ENCODE assay signal across 2 cellular contexts in the genomic region with DNA sequence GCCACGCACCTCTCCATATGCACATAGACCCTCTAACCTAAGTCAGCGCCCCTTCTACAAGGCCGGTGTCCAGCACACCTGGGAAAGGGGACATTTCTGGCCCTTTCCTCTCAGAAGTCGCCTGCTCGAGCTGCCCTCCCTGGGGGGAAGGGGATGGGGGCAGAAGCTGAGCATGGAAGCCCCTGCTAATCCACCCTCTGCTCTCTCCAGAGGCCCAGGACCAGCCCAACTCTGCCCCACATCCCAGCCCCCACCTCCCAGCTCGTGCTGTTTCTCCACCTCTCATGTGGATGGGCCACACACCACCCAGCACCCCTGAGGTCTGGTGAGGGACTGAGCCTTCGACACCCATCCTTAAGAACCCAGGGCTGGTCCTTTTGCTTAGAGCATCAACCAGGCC.
TF ChIP-seq lines count a peak whose summit lies in the region.

No MANE protein-coding gene starts in this region.

TF ChIP-seq in liver, 16 proteins besides CTCF, POLR2A, EP300 and RAD21:
- no peak for TF ChIP-seq YY1 (IDR thresholded peaks at IDR 0.05)
- TF ChIP-seq, protein P1, sequence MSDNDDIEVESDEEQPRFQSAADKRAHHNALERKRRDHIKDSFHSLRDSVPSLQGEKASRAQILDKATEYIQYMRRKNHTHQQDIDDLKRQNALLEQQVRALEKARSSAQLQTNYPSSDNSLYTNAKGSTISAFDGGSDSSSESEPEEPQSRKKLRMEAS (IDR thresholded peaks at IDR 0.05): no peak
- no peak for TF ChIP-seq FOXA2 (IDR thresholded peaks at IDR 0.05)
- TF ChIP-seq, protein P2, sequence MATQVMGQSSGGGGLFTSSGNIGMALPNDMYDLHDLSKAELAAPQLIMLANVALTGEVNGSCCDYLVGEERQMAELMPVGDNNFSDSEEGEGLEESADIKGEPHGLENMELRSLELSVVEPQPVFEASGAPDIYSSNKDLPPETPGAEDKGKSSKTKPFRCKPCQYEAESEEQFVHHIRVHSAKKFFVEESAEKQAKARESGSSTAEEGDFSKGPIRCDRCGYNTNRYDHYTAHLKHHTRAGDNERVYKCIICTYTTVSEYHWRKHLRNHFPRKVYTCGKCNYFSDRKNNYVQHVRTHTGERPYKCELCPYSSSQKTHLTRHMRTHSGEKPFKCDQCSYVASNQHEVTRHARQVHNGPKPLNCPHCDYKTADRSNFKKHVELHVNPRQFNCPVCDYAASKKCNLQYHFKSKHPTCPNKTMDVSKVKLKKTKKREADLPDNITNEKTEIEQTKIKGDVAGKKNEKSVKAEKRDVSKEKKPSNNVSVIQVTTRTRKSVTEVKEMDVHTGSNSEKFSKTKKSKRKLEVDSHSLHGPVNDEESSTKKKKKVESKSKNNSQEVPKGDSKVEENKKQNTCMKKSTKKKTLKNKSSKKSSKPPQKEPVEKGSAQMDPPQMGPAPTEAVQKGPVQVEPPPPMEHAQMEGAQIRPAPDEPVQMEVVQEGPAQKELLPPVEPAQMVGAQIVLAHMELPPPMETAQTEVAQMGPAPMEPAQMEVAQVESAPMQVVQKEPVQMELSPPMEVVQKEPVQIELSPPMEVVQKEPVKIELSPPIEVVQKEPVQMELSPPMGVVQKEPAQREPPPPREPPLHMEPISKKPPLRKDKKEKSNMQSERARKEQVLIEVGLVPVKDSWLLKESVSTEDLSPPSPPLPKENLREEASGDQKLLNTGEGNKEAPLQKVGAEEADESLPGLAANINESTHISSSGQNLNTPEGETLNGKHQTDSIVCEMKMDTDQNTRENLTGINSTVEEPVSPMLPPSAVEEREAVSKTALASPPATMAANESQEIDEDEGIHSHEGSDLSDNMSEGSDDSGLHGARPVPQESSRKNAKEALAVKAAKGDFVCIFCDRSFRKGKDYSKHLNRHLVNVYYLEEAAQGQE (IDR thresholded peaks at IDR 0.05): no peak
- TF ChIP-seq RXRA (IDR thresholded peaks at IDR 0.05): no peak
- TF ChIP-seq, protein P3, sequence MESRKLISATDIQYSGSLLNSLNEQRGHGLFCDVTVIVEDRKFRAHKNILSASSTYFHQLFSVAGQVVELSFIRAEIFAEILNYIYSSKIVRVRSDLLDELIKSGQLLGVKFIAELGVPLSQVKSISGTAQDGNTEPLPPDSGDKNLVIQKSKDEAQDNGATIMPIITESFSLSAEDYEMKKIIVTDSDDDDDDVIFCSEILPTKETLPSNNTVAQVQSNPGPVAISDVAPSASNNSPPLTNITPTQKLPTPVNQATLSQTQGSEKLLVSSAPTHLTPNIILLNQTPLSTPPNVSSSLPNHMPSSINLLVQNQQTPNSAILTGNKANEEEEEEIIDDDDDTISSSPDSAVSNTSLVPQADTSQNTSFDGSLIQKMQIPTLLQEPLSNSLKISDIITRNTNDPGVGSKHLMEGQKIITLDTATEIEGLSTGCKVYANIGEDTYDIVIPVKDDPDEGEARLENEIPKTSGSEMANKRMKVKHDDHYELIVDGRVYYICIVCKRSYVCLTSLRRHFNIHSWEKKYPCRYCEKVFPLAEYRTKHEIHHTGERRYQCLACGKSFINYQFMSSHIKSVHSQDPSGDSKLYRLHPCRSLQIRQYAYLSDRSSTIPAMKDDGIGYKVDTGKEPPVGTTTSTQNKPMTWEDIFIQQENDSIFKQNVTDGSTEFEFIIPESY (IDR thresholded peaks at IDR 0.05): no peak
- TF ChIP-seq SP1 (IDR thresholded peaks at IDR 0.05): no peak
- TF ChIP-seq, protein P4, sequence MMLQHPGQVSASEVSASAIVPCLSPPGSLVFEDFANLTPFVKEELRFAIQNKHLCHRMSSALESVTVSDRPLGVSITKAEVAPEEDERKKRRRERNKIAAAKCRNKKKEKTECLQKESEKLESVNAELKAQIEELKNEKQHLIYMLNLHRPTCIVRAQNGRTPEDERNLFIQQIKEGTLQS (IDR thresholded peaks at IDR 0.05): no peak
- no peak for TF ChIP-seq FOXA1 (IDR thresholded peaks at IDR 0.05)
- TF ChIP-seq GABPA (IDR thresholded peaks at IDR 0.05 in 1 of 2, conservative IDR thresholded peaks at IDR 0.05 in 1 of 2): no peak
- TF ChIP-seq JUND (IDR thresholded peaks at IDR 0.05): no peak
- no peak for TF ChIP-seq NR2F2 (IDR thresholded peaks at IDR 0.05)
- no peak for TF ChIP-seq HNF4G (IDR thresholded peaks at IDR 0.05)
- no peak for TF ChIP-seq EGR1 (IDR thresholded peaks at IDR 0.05; ENCODE audit: low read depth in 2 of 2)
- no peak for TF ChIP-seq HNF4A (conservative IDR thresholded peaks at IDR 0.05)
- TF ChIP-seq TAF1 (conservative IDR thresholded peaks at IDR 0.05): no peak

TF ChIP-seq in HepG2, 621 proteins besides CTCF, POLR2A, EP300 and RAD21:
- TF ChIP-seq ETV6 (CRISPR knock-in tag; conservative IDR thresholded peaks at IDR 0.05): no peak
- no peak for TF ChIP-seq MED8 (CRISPR knock-in tag; IDR thresholded peaks at IDR 0.05; ENCODE audit: insufficient replicate concordance)
- TF ChIP-seq, protein P5, sequence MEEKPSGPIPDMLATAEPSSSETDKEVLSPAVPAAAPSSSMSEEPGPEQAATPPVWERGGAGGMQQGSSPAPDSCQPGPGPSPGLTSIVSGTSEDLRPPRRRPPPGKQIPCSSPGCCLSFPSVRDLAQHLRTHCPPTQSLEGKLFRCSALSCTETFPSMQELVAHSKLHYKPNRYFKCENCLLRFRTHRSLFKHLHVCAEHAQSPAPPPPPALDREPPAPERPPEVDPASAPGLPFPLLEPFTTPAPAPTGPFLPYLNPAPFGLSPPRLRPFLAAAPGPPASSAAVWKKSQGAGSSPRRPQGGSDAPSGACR (CRISPR knock-in tag; IDR thresholded peaks at IDR 0.05): no peak
- TF ChIP-seq RERE (CRISPR knock-in tag; IDR thresholded peaks at IDR 0.05; ENCODE audit: low read depth): no peak
- no peak for TF ChIP-seq ZNF251 (CRISPR knock-in tag; IDR thresholded peaks at IDR 0.05)
- TF ChIP-seq TRAFD1 (CRISPR knock-in tag; IDR thresholded peaks at IDR 0.05; ENCODE audit: borderline replicate concordance): no peak
- TF ChIP-seq ZNF598 (CRISPR knock-in tag; IDR thresholded peaks at IDR 0.05; ENCODE audit: borderline replicate concordance): no peak
- no peak for TF ChIP-seq ZNF644 (CRISPR knock-in tag; IDR thresholded peaks at IDR 0.05; ENCODE audit: low read depth)
- TF ChIP-seq HNF4G (IDR thresholded peaks at IDR 0.05; ENCODE audit: borderline replicate concordance, low read depth, low read length): no peak
- TF ChIP-seq HNF4G (CRISPR knock-in tag; IDR thresholded peaks at IDR 0.05; ENCODE audit: borderline replicate concordance, low read depth): no peak
- TF ChIP-seq ZNF83 (CRISPR knock-in tag; IDR thresholded peaks at IDR 0.05; ENCODE audit: borderline replicate concordance): no peak
- no peak for TF ChIP-seq MIXL1 (CRISPR knock-in tag; IDR thresholded peaks at IDR 0.05)
- TF ChIP-seq IRF1 (CRISPR knock-in tag; IDR thresholded peaks at IDR 0.05; ENCODE audit: low read depth): no peak
- TF ChIP-seq, protein P6, sequence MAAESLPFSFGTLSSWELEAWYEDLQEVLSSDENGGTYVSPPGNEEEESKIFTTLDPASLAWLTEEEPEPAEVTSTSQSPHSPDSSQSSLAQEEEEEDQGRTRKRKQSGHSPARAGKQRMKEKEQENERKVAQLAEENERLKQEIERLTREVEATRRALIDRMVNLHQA (CRISPR knock-in tag; IDR thresholded peaks at IDR 0.05): no peak
- no peak for TF ChIP-seq ZNF724P (CRISPR knock-in tag; IDR thresholded peaks at IDR 0.05; ENCODE audit: borderline replicate concordance)
- no peak for TF ChIP-seq ZNF660 (CRISPR knock-in tag; IDR thresholded peaks at IDR 0.05; ENCODE audit: borderline replicate concordance, low read depth)
